28 cellular contexts compared by ENCODE assay signal in the genomic region with DNA sequence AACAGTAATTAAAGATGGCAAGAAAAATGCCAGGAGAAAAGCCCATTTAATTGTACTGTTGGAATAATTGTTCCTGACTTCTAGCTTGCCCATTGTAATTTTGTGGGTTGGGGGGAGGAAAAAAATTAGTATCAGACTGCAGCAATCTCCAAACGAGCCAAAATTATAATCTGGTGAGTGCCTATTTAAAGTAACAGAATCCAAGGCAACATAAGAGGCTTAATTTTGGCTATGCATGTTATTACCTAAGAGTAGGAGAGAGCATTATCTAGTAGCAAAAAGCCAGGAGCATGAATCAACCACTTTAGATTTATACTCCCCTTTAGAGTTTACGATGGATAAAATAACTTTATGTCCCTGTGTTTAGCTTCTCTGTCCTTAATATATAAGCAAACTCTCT. TPM values are rescaled to one million over a fixed set of nuclear protein-coding genes. Genes with fewer than 3 reads are reported as not detected.
DNase-seq lines count a peak whose midpoint lies in the region; ATAC-seq and TF ChIP-seq lines count a peak whose summit lies in the region.
"Had no signal": no experiment of that assay in that cellular context is flagged by ENCODE, and none has a peak within 500 bp of the region (broad histone marks: within the 10 kb centered on the region; RNA-seq: fewer than 3 reads in every experiment).

No MANE protein-coding gene starts in this region.

- H3K36me3 Mint-ChIP-seq in HFFc6 (ENCODE audit: low read depth) = peaks cover 19% of the 10 kb centered on the region
- H3K36me3 Mint-ChIP-seq in activated naive CD8-positive, alpha-beta T cell treated with anti-CD3 and anti-CD28 coated beads, Interleukin-2, amount 50 U/mL, for 24 hours (ENCODE audit: low read depth) = peaks cover 6% of the 10 kb centered on the region
- H3K36me3 Mint-ChIP-seq: CD4-positive, alpha-beta memory T cell had no signal

- no peaks in the 10 kb centered on the region for H3K36me3 ChIP-seq in heart left ventricle
- H3K36me3 ChIP-seq in right atrium auricular region = no peaks in the 10 kb centered on the region
- H3K36me3 ChIP-seq in SK-N-SH (replicated peaks in 1 of 2; ENCODE audit: control insufficient read depth in 1 of 2, insufficient read depth in 2 of 2, low read length in 1 of 2) = peaks cover 0 to 24% of the 10 kb centered on the region in 2 experiments
- H3K36me3 ChIP-seq: HAP-1, Peyer's patch had no signal

- WGBS in heart left ventricle, 4 donors = 34 to 42% (median 37%) methylated on average over 2 of the region's 2 CpGs
- 64% methylated on average over 2 of the region's 2 CpGs for WGBS in SK-N-SH (ENCODE audit: low lambda C conversion rate)

- in situ Hi-C loops in KBM-7 (cut with MboI; ENCODE audit: low pct_unique_long_range_greater_than_20kb, low sequenced_read_pairs) = no loop called here

- no peak overlapping the region for H3K4me2 ChIP-seq in SK-N-SH
- H3K4me2 ChIP-seq: A549; BLaER1 treated with 17β-estradiol and CSF1 and Interleukin-3, amounts not matched to agents 10 nM and 100 nM; KMS-11 had no signal

- TF ChIP-seq CTCF in heart left ventricle (IDR thresholded peaks at IDR 0.05) (no peak), right atrium auricular region (IDR thresholded peaks at IDR 0.05) (no peak), HFFc6 (IDR thresholded peaks at IDR 0.05) (no peak), SK-N-SH (IDR thresholded peaks at IDR 0.05) (no peak), retinal pigment epithelial cell (conservative IDR thresholded peaks at IDR 0.05; ENCODE audit: low read depth, low read length) (no peak)

- peaks cover 24% of the 10 kb centered on the region for H3K9me3 Mint-ChIP-seq in HFFc6
- peaks cover 21% of the 10 kb centered on the region for H3K9me3 Mint-ChIP-seq in activated naive CD8-positive, alpha-beta T cell treated with anti-CD3 and anti-CD28 coated beads, Interleukin-2, amount 50 U/mL, for 24 hours

- CTCF ChIA-PET in SK-N-SH (lab: Yijun Ruan, JAX) = interaction anchor here (2.0 kb wide), 1 partner anchor 203 kb away, joined by 4 read pairs; no protein-coding TSS in a partner anchor

- H3F3A ChIP-seq in SK-N-SH (replicated peaks; ENCODE audit: insufficient read depth) = peaks cover 3% of the 10 kb centered on the region

- H3K4me3 ChIP-seq in heart left ventricle (no peak overlapping the region), right atrium auricular region (no peak overlapping the region), SK-N-SH (ENCODE audit: low read depth in 2 of 2, low read length in 1 of 2) (no peak overlapping the region), retinal pigment epithelial cell (ENCODE audit: low read length) (no peak overlapping the region)
- H3K4me3 ChIP-seq: A549; BLaER1 treated with 17β-estradiol and CSF1 and Interleukin-3, amounts not matched to agents 10 nM and 100 nM; HAP-1; Peyer's patch had no signal

- no peak for TF ChIP-seq RAD21 in SK-N-SH (IDR thresholded peaks at IDR 0.05; ENCODE audit: low read length)

- H2AFZ ChIP-seq in SK-N-SH (ENCODE audit: low read depth) = no peak overlapping the region

- H3K27me3 ChIP-seq in heart left ventricle = no peaks in the 10 kb centered on the region
- no peaks in the 10 kb centered on the region for H3K27me3 ChIP-seq in right atrium auricular region
- H3K27me3 ChIP-seq in SK-N-SH (ENCODE audit: insufficient read depth) = no peaks in the 10 kb centered on the region
- H3K27me3 ChIP-seq: BLaER1 treated with 17β-estradiol and CSF1 and Interleukin-3, amounts not matched to agents 10 nM and 100 nM; Peyer's patch had no signal

- H3K27ac ChIP-seq in heart left ventricle (peak overlapping the region in 5 of 12 donors; percentile 3 to 65 (median 52)), right atrium auricular region (no peak overlapping the region), SK-N-SH (ENCODE audit: low read depth in 2 of 2, low read length in 1 of 2) (peak overlapping the region in 1 of 2 experiments; percentile 33; a peak in 1 of 4 replicates)
- H3K27ac ChIP-seq: A549; BLaER1 treated with 17β-estradiol and CSF1 and Interleukin-3, amounts not matched to agents 10 nM and 100 nM; KMS-11; Peyer's patch had no signal

- 0 out of 2 replicates have a peak overlapping the region, but pooled peaks have one; percentile 6 for H3K27ac Mint-ChIP-seq in HFFc6
- no peak overlapping the region for H3K27ac Mint-ChIP-seq in activated naive CD8-positive, alpha-beta T cell treated with anti-CD3 and anti-CD28 coated beads, Interleukin-2, amount 50 U/mL, for 24 hours

- ATAC-seq in heart left ventricle = peak in 3 of 4 donors; percentile 63 to 73 (median 70)
- ATAC-seq in activated naive CD8-positive, alpha-beta T cell treated with anti-CD3 and anti-CD28 coated beads, Interleukin-2, amount 50 U/mL, for 24 hours = no peak
- ATAC-seq: A549 had no signal

- no peaks in the 10 kb centered on the region for H3K79me2 ChIP-seq in SK-N-SH (ENCODE audit: insufficient read depth)

- intact Hi-C loops in heart left ventricle (cut with DNase I) = no loop called here

- POLR2A ChIA-PET in SK-N-SH (lab: Yijun Ruan, JAX) = no interaction called here

- H3K4me1 ChIP-seq in heart left ventricle (peaks cover 0 to 7% (median 0%) of the 10 kb centered on the region in 12 donors), right atrium auricular region (no peaks in the 10 kb centered on the region), SK-N-SH (ENCODE audit: control insufficient read depth in 1 of 2, insufficient read depth in 2 of 2, low read depth in 1 of 2, low read length in 1 of 2) (no peaks in the 10 kb centered on the region; a peak in 1 of 4 replicates)
- H3K4me1 ChIP-seq: A549, HAP-1 had no signal

- H3K9me3 ChIP-seq in heart left ventricle (peaks cover 0 to 31% (median 17%) of the 10 kb centered on the region in 12 donors), right atrium auricular region (peaks cover 0 to 23% of the 10 kb centered on the region in 2 donors), SK-N-SH (peaks cover 16% of the 10 kb centered on the region; the same call in 1 of the 2 replicates)

- no peak overlapping the region for H3K4me3 Mint-ChIP-seq in HFFc6
- no peak overlapping the region for H3K4me3 Mint-ChIP-seq in activated naive CD8-positive, alpha-beta T cell treated with anti-CD3 and anti-CD28 coated beads, Interleukin-2, amount 50 U/mL, for 24 hours
- H3K4me3 Mint-ChIP-seq: CD4-positive, alpha-beta memory T cell had no signal

- TF ChIP-seq POLR2A in heart left ventricle (IDR thresholded peaks at IDR 0.05) = no peak

- TF ChIP-seq EP300 in SK-N-SH (IDR thresholded peaks at IDR 0.05; ENCODE audit: borderline replicate concordance in 1 of 2, low read depth in 1 of 2, low read length in 1 of 2) = no peak

- H4K20me1 ChIP-seq in SK-N-SH (ENCODE audit: insufficient read depth) = no peaks in the 10 kb centered on the region
- H4K20me1 ChIP-seq: BLaER1 treated with 17β-estradiol and CSF1 and Interleukin-3, amounts not matched to agents 10 nM and 100 nM had no signal

- no peak overlapping the region for H3K9ac ChIP-seq in SK-N-SH
- H3K9ac ChIP-seq: BLaER1 treated with 17β-estradiol and CSF1 and Interleukin-3, amounts not matched to agents 10 nM and 100 nM; KMS-11 had no signal

- H3K27me3 Mint-ChIP-seq in HFFc6 (ENCODE audit: insufficient read depth) = peaks cover 1% of the 10 kb centered on the region
- H3K27me3 Mint-ChIP-seq in activated naive CD8-positive, alpha-beta T cell treated with anti-CD3 and anti-CD28 coated beads, Interleukin-2, amount 50 U/mL, for 24 hours = no peaks in the 10 kb centered on the region

- DNase-seq in heart left ventricle = no peak
- DNase-seq in right atrium auricular region (ENCODE audit: low spot score) = no peak
- peak; percentile 16 for DNase-seq in HFFc6
- no peak for DNase-seq in SK-N-SH
- peak; percentile 72 for DNase-seq in retinal pigment epithelial cell (ENCODE audit: low read depth)
- no peak for DNase-seq in activated naive CD8-positive, alpha-beta T cell treated with anti-CD3 and anti-CD28 coated beads, Interleukin-2, amount 50 U/mL, for 24 hours
- no peak for DNase-seq in KBM-7
- no peak for DNase-seq in stimulated activated CD8-positive, alpha-beta memory T cell treated with anti-CD3 and anti-CD28 coated beads, Interleukin-4, amount 100 ng/mL, for 48 hours
- DNase-seq: AML-193; CD4-positive, alpha-beta memory T cell; COR-L47; DMS 273 treated with DMSO at 0.1 percent for 48 hours; DMS79; GF-D8; GOT3; MM.1S; NCI-H1048; NCI-H1417; NCI-H1694; NCI-H2029 treated with DMSO at 0.1 percent for 48 hours; NCI-H2227 treated with DMSO at 0.1 percent for 48 hours; OCI-M1; Peyer's patch; T-helper 1 cell had no signal

- H3K9me2 ChIP-seq in SK-N-SH = no peaks in the 10 kb centered on the region

- peaks cover 10% of the 10 kb centered on the region for H3K4me1 Mint-ChIP-seq in HFFc6 (ENCODE audit: low read depth)
- H3K4me1 Mint-ChIP-seq in activated naive CD8-positive, alpha-beta T cell treated with anti-CD3 and anti-CD28 coated beads, Interleukin-2, amount 50 U/mL, for 24 hours = no peaks in the 10 kb centered on the region
- H3K4me1 Mint-ChIP-seq: CD4-positive, alpha-beta memory T cell had no signal

TF ChIP-seq in SK-N-SH, 30 proteins besides CTCF, POLR2A, EP300 and RAD21 (continues in another document):
- no peak for TF ChIP-seq FOXM1 (IDR thresholded peaks at IDR 0.05; ENCODE audit: low read depth)
- TF ChIP-seq, protein P1, sequence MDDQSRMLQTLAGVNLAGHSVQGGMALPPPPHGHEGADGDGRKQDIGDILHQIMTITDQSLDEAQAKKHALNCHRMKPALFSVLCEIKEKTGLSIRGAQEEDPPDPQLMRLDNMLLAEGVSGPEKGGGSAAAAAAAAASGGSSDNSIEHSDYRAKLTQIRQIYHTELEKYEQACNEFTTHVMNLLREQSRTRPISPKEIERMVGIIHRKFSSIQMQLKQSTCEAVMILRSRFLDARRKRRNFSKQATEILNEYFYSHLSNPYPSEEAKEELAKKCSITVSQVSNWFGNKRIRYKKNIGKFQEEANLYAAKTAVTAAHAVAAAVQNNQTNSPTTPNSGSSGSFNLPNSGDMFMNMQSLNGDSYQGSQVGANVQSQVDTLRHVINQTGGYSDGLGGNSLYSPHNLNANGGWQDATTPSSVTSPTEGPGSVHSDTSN (IDR thresholded peaks at IDR 0.05) = peak; percentile 55

RNA-seq across cellular contexts. Expression of a gene that starts 14.6 kb away (rescaled TPM):
- 10 to 100 TPM; 32.1 to 58.9 (median 44.0) TPM for total RNA-seq in heart left ventricle
- 10 to 100 TPM in 1 of 2 donors, 1 to 10 TPM in 1; 8.2 to 16.7 TPM for polyA plus RNA-seq in heart left ventricle
- total RNA-seq in right atrium auricular region = 10 to 100 TPM; 31.2 to 37.3 TPM
- 10 to 100 TPM in 3 of 6 experiments, 1 to 10 TPM in 3; 9.5 to 11.4 (median 10.1) TPM for total RNA-seq in HFFc6 (2021; fragmentation: NEBNext Ultra II Directional; extraction: Animal tissue kit (Norgen Biotek cat#: 25700))
- 5.3 and 9.0 TPM in 2 replicates for polyA plus RNA-seq in SK-N-SH (2012; rRNA removed)
- polyA plus RNA-seq in SK-N-SH (2012; cell fraction: cytosol; rRNA removed) = 7.7 and 8.5 TPM in 2 replicates
- 4.4 and 8.2 TPM in 2 replicates for polyA plus RNA-seq in SK-N-SH (2012; cell fraction: nucleus; rRNA removed)
- total RNA-seq: CD4-positive, alpha-beta memory T cell had no signal

RNA-seq across cellular contexts. Expression of a gene that starts 54.0 kb away (rescaled TPM):
- total RNA-seq in heart left ventricle = 1 to 10 TPM; 3.1 to 7.4 (median 6.1) TPM
- polyA plus RNA-seq in heart left ventricle = 1 to 10 TPM; 2.3 to 2.8 TPM
- 1 to 10 TPM; 2.2 to 4.2 TPM for total RNA-seq in right atrium auricular region
- total RNA-seq in HFFc6 (2021; fragmentation: NEBNext Ultra II Directional; extraction: Animal tissue kit (Norgen Biotek cat#: 25700)) = 1 to 10 TPM; 1.8 to 2.5 (median 2.0) TPM
- polyA plus RNA-seq in SK-N-SH (2012; rRNA removed) = 1.3 and 1.6 TPM in 2 replicates
- polyA plus RNA-seq in SK-N-SH (2012; cell fraction: cytosol; rRNA removed) = 1.9 and 2.1 TPM in 2 replicates
- polyA plus RNA-seq in SK-N-SH (2012; cell fraction: nucleus; rRNA removed) = 1.3 and 1.4 TPM in 2 replicates

Comparison
In these comparisons a context has a peak if more than half of its experiments do, and no peak if none do; other contexts are left out.
1. DNase-seq: peak in HFFc6 (single experiment) and retinal pigment epithelial cell (single experiment); none in heart left ventricle (0 of 5), right atrium auricular region (single experiment), SK-N-SH (single experiment), activated naive CD8-positive, alpha-beta T cell treated with anti-CD3 and anti-CD28 coated beads, Interleukin-2, amount 50 U/mL, for 24 hours (single experiment), KBM-7 (single experiment) and stimulated activated CD8-positive, alpha-beta memory T cell treated with anti-CD3 and anti-CD28 coated beads, Interleukin-4, amount 100 ng/mL, for 48 hours (single experiment).